In the genomic region with DNA sequence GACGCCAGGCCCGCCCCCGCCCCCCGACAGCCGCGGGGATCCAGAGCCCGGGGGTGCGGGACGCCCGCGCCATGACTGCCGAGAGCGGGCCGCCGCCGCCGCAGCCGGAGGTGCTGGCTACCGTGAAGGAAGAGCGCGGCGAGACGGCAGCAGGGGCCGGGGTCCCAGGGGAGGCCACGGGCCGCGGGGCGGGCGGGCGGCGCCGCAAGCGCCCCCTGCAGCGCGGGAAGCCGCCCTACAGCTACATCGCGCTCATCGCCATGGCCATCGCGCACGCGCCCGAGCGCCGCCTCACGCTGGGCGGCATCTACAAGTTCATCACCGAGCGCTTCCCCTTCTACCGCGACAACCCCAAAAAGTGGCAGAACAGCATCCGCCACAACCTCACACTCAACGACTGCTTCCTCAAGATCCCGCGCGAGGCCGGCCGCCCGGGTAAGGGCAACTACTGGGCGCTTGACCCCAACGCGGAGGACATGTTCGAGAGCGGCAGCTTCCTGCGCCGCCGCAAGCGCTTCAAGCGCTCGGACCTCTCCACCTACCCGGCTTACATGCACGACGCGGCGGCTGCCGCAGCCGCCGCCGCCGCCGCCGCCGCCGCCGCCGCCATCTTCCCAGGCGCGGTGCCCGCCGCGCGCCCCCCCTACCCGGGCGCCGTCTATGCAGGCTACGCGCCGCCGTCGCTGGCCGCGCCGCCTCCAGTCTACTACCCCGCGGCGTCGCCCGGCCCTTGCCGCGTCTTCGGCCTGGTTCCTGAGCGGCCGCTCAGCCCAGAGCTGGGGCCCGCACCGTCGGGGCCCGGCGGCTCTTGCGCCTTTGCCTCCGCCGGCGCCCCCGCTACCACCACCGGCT, we compare ENCODE assay signal across 8 cellular contexts.
DNase-seq lines count a peak whose midpoint lies in the region; ATAC-seq and TF ChIP-seq lines count a peak whose summit lies in the region.

No MANE protein-coding gene starts in this region.

- CTCF ChIA-PET in activated naive CD4-positive, alpha-beta T cell treated with anti-CD3 and anti-CD28 coated beads, Interleukin-2, amount 10 ng/mL, durations not matched to agents 7 days and 5 days (lab: Charles Lee): interaction anchor here (1.0 kb wide), 2 partner anchors 47 to 63 kb away, joined by 3 read pairs; no protein-coding TSS in a partner anchor

- peak overlapping the region; percentile 78 for H3K27ac Mint-ChIP-seq in activated naive CD4-positive, alpha-beta T cell treated with anti-CD3 and anti-CD28 coated beads, Interleukin-2, amount 10 ng/mL, durations not matched to agents 7 days and 5 days

- H3K36me3 Mint-ChIP-seq in activated naive CD4-positive, alpha-beta T cell treated with anti-CD3 and anti-CD28 coated beads, Interleukin-2, amount 10 ng/mL, durations not matched to agents 7 days and 5 days: peaks cover 5% of the 10 kb centered on the region

- peak overlapping the region; percentile 85 for H3K4me3 Mint-ChIP-seq in activated naive CD4-positive, alpha-beta T cell treated with anti-CD3 and anti-CD28 coated beads, Interleukin-2, amount 10 ng/mL, durations not matched to agents 7 days and 5 days

- peak; percentile 9 for TF ChIP-seq CTCF in GM20000 (IDR thresholded peaks at IDR 0.05; ENCODE audit: extremely low read depth, missing control alignments)

- peak; percentile 69 for DNase-seq in GM20000 (ENCODE audit: low spot score)
- DNase-seq in NCI-H82 treated with DMSO at 0.1 percent for 48 hours (lab: John Stamatoyannopoulos, UW; ENCODE audit: unreplicated experiment): peak; percentile 31
- DNase-seq in activated naive CD4-positive, alpha-beta T cell treated with anti-CD3 and anti-CD28 coated beads, Interleukin-2, amount 10 ng/mL, durations not matched to agents 7 days and 5 days: peak; percentile 78
- DNase-seq in iris pigment epithelial cell (ENCODE audit: low read depth): peak; percentile 25
- DNase-seq in stimulated activated CD8-positive, alpha-beta memory T cell treated with anti-CD3 and anti-CD28 coated beads, Interleukin-12 subunit alpha, Interleukin-12 subunit beta, amount 100 ng/mL, for 1 hour (ENCODE audit: low read depth): peak; percentile 21

- peaks cover 98% of the 10 kb centered on the region for H3K27me3 Mint-ChIP-seq in activated naive CD4-positive, alpha-beta T cell treated with anti-CD3 and anti-CD28 coated beads, Interleukin-2, amount 10 ng/mL, durations not matched to agents 7 days and 5 days

- ATAC-seq in GM21723 (IDR thresholded peaks at IDR 0.05; ENCODE audit: unreplicated experiment) (no peak), HG02678 (IDR thresholded peaks at IDR 0.05; ENCODE audit: unreplicated experiment) (no peak), GM21360 (IDR thresholded peaks at IDR 0.05; ENCODE audit: unreplicated experiment) (no peak)

- H3K4me1 Mint-ChIP-seq in activated naive CD4-positive, alpha-beta T cell treated with anti-CD3 and anti-CD28 coated beads, Interleukin-2, amount 10 ng/mL, durations not matched to agents 7 days and 5 days: peaks cover 46% of the 10 kb centered on the region

- no peaks in the 10 kb centered on the region for H3K9me3 Mint-ChIP-seq in activated naive CD4-positive, alpha-beta T cell treated with anti-CD3 and anti-CD28 coated beads, Interleukin-2, amount 10 ng/mL, durations not matched to agents 7 days and 5 days

Comparison
In these comparisons a context has a peak if more than half of its experiments do, and no peak if none do; other contexts are left out.
1. DNase-seq: peak in every context shown above with its lines; median percentile 78 in activated naive CD4-positive, alpha-beta T cell treated with anti-CD3 and anti-CD28 coated beads, Interleukin-2, amount 10 ng/mL, durations not matched to agents 7 days and 5 days; 69 in GM20000; 31 in NCI-H82 treated with DMSO at 0.1 percent for 48 hours; 25 in iris pigment epithelial cell; 21 in stimulated activated CD8-positive, alpha-beta memory T cell treated with anti-CD3 and anti-CD28 coated beads, Interleukin-12 subunit alpha, Interleukin-12 subunit beta, amount 100 ng/mL, for 1 hour.